18 cellular contexts compared by ENCODE assay signal in the genomic region with DNA sequence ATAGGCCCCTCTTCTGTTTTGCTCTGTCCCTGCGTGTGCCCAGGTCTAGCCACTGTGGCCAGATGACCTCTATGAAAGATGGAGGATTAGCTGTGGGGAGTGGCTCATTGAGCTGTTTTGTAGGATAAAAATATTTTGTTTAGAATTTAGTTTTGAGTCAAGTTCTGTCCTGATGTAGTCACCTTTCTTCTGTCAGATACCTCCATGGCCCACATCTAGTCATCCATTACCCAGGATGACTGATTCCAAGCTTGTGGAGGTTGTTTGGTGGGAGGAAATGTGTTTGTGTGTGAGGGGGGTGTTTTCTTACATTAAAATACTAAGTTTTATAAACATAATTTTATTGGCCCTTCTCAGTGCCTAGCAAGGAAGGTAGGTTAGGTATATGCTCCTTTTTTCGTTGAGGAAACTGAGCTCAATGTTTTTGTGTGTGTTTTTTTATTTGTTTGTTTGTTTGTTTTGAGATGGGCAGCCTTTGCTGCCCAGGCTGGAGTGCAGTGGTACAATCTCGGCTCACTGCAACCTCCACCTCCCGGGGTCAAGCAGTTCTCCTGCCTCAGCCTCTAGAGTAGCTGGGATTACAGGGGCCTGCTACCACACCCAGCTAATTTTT. TPM values are rescaled to one million over a fixed set of nuclear protein-coding genes. Genes with fewer than 3 reads are reported as not detected.
DNase-seq lines count a peak whose midpoint lies in the region; ATAC-seq and TF ChIP-seq lines count a peak whose summit lies in the region.
"Had no signal": no experiment of that assay in that cellular context is flagged by ENCODE, and none has a peak within 500 bp of the region (broad histone marks: within the 10 kb centered on the region; RNA-seq: fewer than 3 reads in every experiment).

No MANE protein-coding gene starts in this region.

- no peak overlapping the region for H3K4me2 ChIP-seq in PC-3 (ENCODE audit: low read length)
- H3K4me2 ChIP-seq: KMS-11 had no signal

- no peaks in the 10 kb centered on the region for H3K9me2 ChIP-seq in PC-3 (replicated peaks; ENCODE audit: low read length)

- H3K27ac ChIP-seq in angular gyrus (ENCODE audit: low read depth, low read length), result peak overlapping the region; percentile 97
- H3K27ac ChIP-seq in temporal lobe (ENCODE audit: low read depth, low read length), result peak overlapping the region; percentile 96
- H3K27ac ChIP-seq in PC-3 (ENCODE audit: low read length), result no peak overlapping the region
- H3K27ac ChIP-seq: KMS-11, Peyer's patch had no signal

- no peak overlapping the region for H2AFZ ChIP-seq in PC-3 (ENCODE audit: low read length)

- no peak for ATAC-seq in PC-3
- ATAC-seq: HepG2 had no signal

- no peaks in the 10 kb centered on the region for H4K20me1 ChIP-seq in PC-3 (ENCODE audit: low read length)

- no peak overlapping the region for H3K9ac ChIP-seq in PC-3 (ENCODE audit: low read length)
- H3K9ac ChIP-seq: KMS-11 had no signal

- TF ChIP-seq CTCF in endothelial cell (IDR thresholded peaks at IDR 0.05; ENCODE audit: unreplicated experiment) (no peak), PC-3 (conservative IDR thresholded peaks at IDR 0.05; ENCODE audit: low read depth, low read length) (no peak)

- peaks cover 15% of the 10 kb centered on the region for H3K4me1 ChIP-seq in PC-3 (ENCODE audit: insufficient read depth, low read length)
- H3K4me1 ChIP-seq: Caco-2, Peyer's patch had no signal

- peak overlapping the region; percentile 35 for H3K27ac Mint-ChIP-seq in activated naive CD4-positive, alpha-beta T cell treated with anti-CD3 and anti-CD28 coated beads, Interleukin-2, amount 50 U/mL, for 24 hours
- H3K27ac Mint-ChIP-seq in endothelial cell (ENCODE audit: unreplicated experiment), result no peak overlapping the region

- intact Hi-C loops in PC-3 (cut with micrococcal nuclease), result no loop called here

- BruUV-seq in PC-3 (replicated peaks; lab: Mats Ljungman, UMichigan), result no TSS peak

- POLR2A ChIA-PET in PC-3 (lab: Charles Lee; ENCODE audit: unreplicated experiment), result interaction anchor here (0.6 to 0.7 kb wide), 4 partner anchors 8 to 605 kb away, joined by 3 to 4 read pairs (median 4); no protein-coding TSS in a partner anchor

- H3K27me3 ChIP-seq in PC-3 (ENCODE audit: low read length), result no peaks in the 10 kb centered on the region
- H3K27me3 ChIP-seq: Peyer's patch had no signal

- H3K9me3 Mint-ChIP-seq in activated naive CD4-positive, alpha-beta T cell treated with anti-CD3 and anti-CD28 coated beads, Interleukin-2, amount 50 U/mL, for 24 hours, result no peaks in the 10 kb centered on the region
- no peaks in the 10 kb centered on the region for H3K9me3 Mint-ChIP-seq in endothelial cell (ENCODE audit: unreplicated experiment)

- no peak overlapping the region for H3K4me3 ChIP-seq in PC-3 (ENCODE audit: low read length)
- H3K4me3 ChIP-seq: Peyer's patch had no signal

- peaks cover 7% of the 10 kb centered on the region for H3K36me3 Mint-ChIP-seq in activated naive CD4-positive, alpha-beta T cell treated with anti-CD3 and anti-CD28 coated beads, Interleukin-2, amount 50 U/mL, for 24 hours
- H3K36me3 Mint-ChIP-seq in endothelial cell (ENCODE audit: low read depth, unreplicated experiment), result peaks cover 9% of the 10 kb centered on the region

- H3K27me3 Mint-ChIP-seq in activated naive CD4-positive, alpha-beta T cell treated with anti-CD3 and anti-CD28 coated beads, Interleukin-2, amount 50 U/mL, for 24 hours, result no peaks in the 10 kb centered on the region
- peaks cover 2% of the 10 kb centered on the region for H3K27me3 Mint-ChIP-seq in endothelial cell (ENCODE audit: unreplicated experiment)

- H3K9me3 ChIP-seq in PC-3 (ENCODE audit: low read length), result no peaks in the 10 kb centered on the region
- H3K9me3 ChIP-seq: Caco-2, Peyer's patch had no signal

- H3K4me3 Mint-ChIP-seq in activated naive CD4-positive, alpha-beta T cell treated with anti-CD3 and anti-CD28 coated beads, Interleukin-2, amount 50 U/mL, for 24 hours, result no peak overlapping the region
- H3K4me3 Mint-ChIP-seq in endothelial cell (ENCODE audit: unreplicated experiment), result peak overlapping the region; percentile 72

- peaks cover 14% of the 10 kb centered on the region for H3K36me3 ChIP-seq in PC-3 (ENCODE audit: low read depth, low read length)

- no peaks in the 10 kb centered on the region for H3F3A ChIP-seq in PC-3 (ENCODE audit: low read length, unreplicated experiment)

- no peaks in the 10 kb centered on the region for H3K4me1 Mint-ChIP-seq in activated naive CD4-positive, alpha-beta T cell treated with anti-CD3 and anti-CD28 coated beads, Interleukin-2, amount 50 U/mL, for 24 hours
- H3K4me1 Mint-ChIP-seq in endothelial cell (ENCODE audit: unreplicated experiment), result peaks cover 18% of the 10 kb centered on the region

- no peak for DNase-seq in activated naive CD4-positive, alpha-beta T cell treated with anti-CD3 and anti-CD28 coated beads, Interleukin-2, amount 50 U/mL, for 16 hours
- DNase-seq in endothelial cell (ENCODE audit: low spot score), result no peak
- DNase-seq in PC-3, result no peak
- no peak for DNase-seq in NCI-H1694 (lab: John Stamatoyannopoulos, UW)
- DNase-seq: ACHN, AML-193, Caco-2, DMS53, NCI-H1092, NCI-H146, NCI-H2081 treated with DMSO at 0.1 percent for 48 hours, Peyer's patch, SHP77 had no signal

- no peaks in the 10 kb centered on the region for H3K79me2 ChIP-seq in PC-3 (ENCODE audit: low read length)

- CTCF ChIA-PET in PC-3 (lab: Charles Lee), result interaction anchor here (1.4 kb wide), 1 partner anchor 99 kb away, joined by 3 read pairs; no protein-coding TSS in a partner anchor

RNA-seq across cellular contexts. Expression of a gene that starts 16.3 kb away (rescaled TPM):
- 16.6 TPM for total RNA-seq in endothelial cell (ENCODE audit: unreplicated experiment)
- 11.1 TPM for total RNA-seq in temporal lobe
- total RNA-seq in PC-3 (2014; rRNA removed), result 17.7 and 23.3 TPM in 2 replicates

RNA-seq across cellular contexts. Expression of a gene that starts 22.6 kb away (rescaled TPM):
- total RNA-seq in endothelial cell (ENCODE audit: unreplicated experiment) (91.1 TPM), temporal lobe (89.5 TPM), PC-3 (2014; rRNA removed) (119 and 142 TPM in 2 replicates)
